In genomic region chr2:164221473-164221872, GRCh38 we compare ENCODE assay signal across 24 cellular contexts.
"Had no signal": no experiment of that assay in that cellular context is flagged by ENCODE, and none has a peak within 500 bp of the region (broad histone marks: within the 10 kb centered on the region; RNA-seq: fewer than 3 reads in every experiment).

No MANE protein-coding gene starts in this region.

- DNase-seq: colonic mucosa; cortex of kidney; dermis blood vessel endothelial cell; dorsolateral prefrontal cortex; effector CD8-positive, alpha-beta T cell; effector memory CD4-positive, alpha-beta T cell; effector memory CD8-positive, alpha-beta T cell; endodermal cell; erythroblast; esophagus squamous epithelium; foreskin fibroblast; foreskin keratinocyte; foreskin melanocyte; gastrocnemius medialis; glutamatergic neuron; head of caudate nucleus; heart left ventricle; heart right ventricle had no signal

- FAIRE-seq: colon, endothelial cell of umbilical vein had no signal

- H3K27ac ChIP-seq: colonic mucosa, coronary artery, dorsolateral prefrontal cortex, epithelial cell of prostate, esophagus muscularis mucosa, esophagus squamous epithelium, foreskin keratinocyte, gastrocnemius medialis, gastroesophageal sphincter, heart left ventricle, heart right ventricle had no signal

- H3K36me3 ChIP-seq: colonic mucosa, esophagus muscularis mucosa, esophagus squamous epithelium, gastrocnemius medialis, gastroesophageal sphincter, heart left ventricle, heart right ventricle had no signal

- H3K9me3 ChIP-seq: colonic mucosa, esophagus muscularis mucosa, esophagus squamous epithelium, gastrocnemius medialis, gastroesophageal sphincter, heart left ventricle, heart right ventricle had no signal

- H3K4me3 ChIP-seq: colonic mucosa, coronary artery, dorsolateral prefrontal cortex, esophagus muscularis mucosa, esophagus squamous epithelium, gastrocnemius medialis, gastroesophageal sphincter, heart left ventricle, heart right ventricle had no signal
